ENCODE assay signal across 35 cellular contexts in genomic region chr1:111104981-111105380, GRCh38.
"Had no signal": no experiment of that assay in that cellular context is flagged by ENCODE, and none has a peak within 500 bp of the region (broad histone marks: within the 10 kb centered on the region; RNA-seq: fewer than 3 reads in every experiment).

No MANE protein-coding gene starts in this region.

- DNase-seq: Karpas-422, Kasumi-1, MG63, MM.1S, MV-4-11, NCI-H1048, NCI-H1092, NCI-H1092 treated with DMSO at 0.1 percent for 48 hours, NCI-H1105, NCI-H1105 treated with DMSO at 0.1 percent for 48 hours, NCI-H1417, NCI-H1417 treated with DMSO at 0.1 percent for 48 hours, NCI-H1436, NCI-H1436 treated with DMSO at 0.1 percent for 48 hours, NCI-H146, NCI-H1694, NCI-H1694 treated with DMSO at 0.1 percent for 48 hours, NCI-H187, NCI-H187 treated with DMSO at 0.1 percent for 48 hours, NCI-H1930, NCI-H2029, NCI-H2029 treated with DMSO at 0.1 percent for 48 hours, NCI-H2081, NCI-H2081 treated with DMSO at 0.1 percent for 48 hours, NCI-H2107, NCI-H2171, NCI-H2171 treated with DMSO at 0.1 percent for 48 hours, NCI-H2227 treated with DMSO at 0.1 percent for 48 hours, NCI-H226, NCI-H345, NCI-H446, NCI-H446 treated with DMSO at 0.1 percent for 48 hours, NCI-H510A, NCI-H510A treated with DMSO at 0.1 percent for 48 hours, NCI-H524 had no signal

- H3K27me3 ChIP-seq: MG63 had no signal

- H3K4me3 ChIP-seq: MG63 had no signal

- H3K36me3 ChIP-seq: MG63 had no signal
